In genomic region chr10:74322565-74322964, GRCh38 we compare ENCODE assay signal across 19 cellular contexts.
DNase-seq lines count a peak whose midpoint lies in the region; ATAC-seq and TF ChIP-seq lines count a peak whose summit lies in the region.
"Had no signal": no experiment of that assay in that cellular context is flagged by ENCODE, and none has a peak within 500 bp of the region (broad histone marks: within the 10 kb centered on the region; RNA-seq: fewer than 3 reads in every experiment).

No MANE protein-coding gene starts in this region.

- H3K79me1 ChIP-seq in mesenchymal stem cell (replicated peaks; ENCODE audit: low read length, poor library complexity, severe bottlenecking): peaks cover 11% of the 10 kb centered on the region

- H4K8ac ChIP-seq in mesenchymal stem cell (ENCODE audit: low read length): no peak overlapping the region

- no peak overlapping the region for H3K4ac ChIP-seq in mesenchymal stem cell (ENCODE audit: low read depth in 1 of 2, low read length in 2 of 2)

- no peak overlapping the region for H2AFZ ChIP-seq in mesenchymal stem cell (ENCODE audit: low read depth, low read length)

- H3K9me3 ChIP-seq in mesenchymal stem cell (ENCODE audit: control insufficient read depth, low read length): peaks cover 19% of the 10 kb centered on the region

- DNase-seq in activated T-cell treated with anti-CD3 and anti-CD28 coated beads, Interleukin-2, amount 50 U/mL, for 72 hours: no peak
- DNase-seq in activated T-cell treated with anti-CD3 and anti-CD28 coated beads for 4 hours (no peak), chondrocyte (ENCODE audit: low spot score) (no peak), midbrain (lab: John Stamatoyannopoulos, UW) (no peak), Right ventricle myocardium superior (no peak), mesenchymal stem cell (no peak)
- DNase-seq in stimulated activated naive CD8-positive, alpha-beta T cell treated with anti-CD3 and anti-CD28 coated beads, Interleukin-15, amount 100 ng/mL, for 72 hours: no peak
- no peak for DNase-seq in stimulated activated naive CD8-positive, alpha-beta T cell treated with anti-CD3 and anti-CD28 coated beads, Interleukin-15, Interleukin-2, amounts not matched to agents 100 U/mL and 50 U/mL, for 24 hours
- DNase-seq: AML-193; CD4-positive, alpha-beta T cell; DMS153; DMS79; GDM1; GOT3; H7 had no signal

- H3K23ac ChIP-seq in mesenchymal stem cell (ENCODE audit: low read length in 2 of 2): no peak overlapping the region

- no peak for TF ChIP-seq CTCF in chondrocyte (IDR thresholded peaks at IDR 0.05)

- H3K36me3 Mint-ChIP-seq in activated T-cell treated with anti-CD3 and anti-CD28 coated beads, Interleukin-2, amount 50 U/mL, for 72 hours (ENCODE audit: insufficient read depth in 2 of 2): peaks cover 11 to 47% of the 10 kb centered on the region in 2 donors
- peaks cover 10% of the 10 kb centered on the region for H3K36me3 Mint-ChIP-seq in chondrocyte (ENCODE audit: low read depth)

- peaks cover 3 to 28% of the 10 kb centered on the region in 2 experiments for H3K36me3 ChIP-seq in mesenchymal stem cell (ENCODE audit: control insufficient read depth in 1 of 2, insufficient read depth in 2 of 2, low read depth in 1 of 2, low read length in 2 of 2)

- H3K27me3 ChIP-seq in mesenchymal stem cell (ENCODE audit: control insufficient read depth in 1 of 2, insufficient read depth in 1 of 2, low read length in 2 of 2): no peaks in the 10 kb centered on the region

- no peak overlapping the region for H2BK12ac ChIP-seq in mesenchymal stem cell (ENCODE audit: low read length in 2 of 2)

- H4K91ac ChIP-seq in mesenchymal stem cell (ENCODE audit: low read length): no peak overlapping the region

- no peaks in the 10 kb centered on the region for H3K27me3 Mint-ChIP-seq in activated T-cell treated with anti-CD3 and anti-CD28 coated beads, Interleukin-2, amount 50 U/mL, for 72 hours (ENCODE audit: low read depth)
- H3K27me3 Mint-ChIP-seq in stimulated activated naive CD8-positive, alpha-beta T cell treated with anti-CD3 and anti-CD28 coated beads, Interleukin-15, amount 100 ng/mL, for 72 hours: no peaks in the 10 kb centered on the region
- H3K27me3 Mint-ChIP-seq in chondrocyte (ENCODE audit: low read depth): no peaks in the 10 kb centered on the region
- H3K27me3 Mint-ChIP-seq: CD4-positive, alpha-beta T cell had no signal

- H3K14ac ChIP-seq in mesenchymal stem cell (ENCODE audit: low read length in 2 of 2): no peak overlapping the region

- peak overlapping the region; percentile 78 for H3K27ac Mint-ChIP-seq in activated T-cell treated with anti-CD3 and anti-CD28 coated beads, Interleukin-2, amount 50 U/mL, for 72 hours
- peak overlapping the region; percentile 3 to 92 for H3K27ac Mint-ChIP-seq in stimulated activated naive CD8-positive, alpha-beta T cell treated with anti-CD3 and anti-CD28 coated beads, Interleukin-15, amount 100 ng/mL, for 72 hours
- peak overlapping the region; percentile 54 for H3K27ac Mint-ChIP-seq in chondrocyte (ENCODE audit: unreplicated experiment)
- H3K27ac Mint-ChIP-seq: CD4-positive, alpha-beta T cell had no signal

- peaks cover 3 to 5% of the 10 kb centered on the region in 2 donors for H3K9me3 Mint-ChIP-seq in activated T-cell treated with anti-CD3 and anti-CD28 coated beads, Interleukin-2, amount 50 U/mL, for 72 hours
- H3K9me3 Mint-ChIP-seq in stimulated activated naive CD8-positive, alpha-beta T cell treated with anti-CD3 and anti-CD28 coated beads, Interleukin-15, amount 100 ng/mL, for 72 hours: peaks cover 7 to 18% of the 10 kb centered on the region in 2 donors
- H3K9me3 Mint-ChIP-seq in chondrocyte (ENCODE audit: low read depth): peaks cover 11% of the 10 kb centered on the region

- H3K4me1 ChIP-seq in mesenchymal stem cell (ENCODE audit: control insufficient read depth, insufficient read depth, low read depth, low read length): no peaks in the 10 kb centered on the region
- H3K4me1 ChIP-seq: A549 had no signal

- no peak overlapping the region for H3K9ac ChIP-seq in mesenchymal stem cell (ENCODE audit: low read length)

- H2BK120ac ChIP-seq in mesenchymal stem cell (ENCODE audit: low read depth, low read length): no peak overlapping the region

- H2BK5ac ChIP-seq in mesenchymal stem cell (ENCODE audit: low read depth, low read length, poor library complexity, severe bottlenecking): no peak overlapping the region

- intact Hi-C loops in Right ventricle myocardium superior (cut with DNase I): no loop called here

- H2BK15ac ChIP-seq in mesenchymal stem cell (ENCODE audit: low read depth, poor library complexity, severe bottlenecking): no peak overlapping the region

- H3K4me3 Mint-ChIP-seq in activated T-cell treated with anti-CD3 and anti-CD28 coated beads, Interleukin-2, amount 50 U/mL, for 72 hours: no peak overlapping the region
- no peak overlapping the region for H3K4me3 Mint-ChIP-seq in stimulated activated naive CD8-positive, alpha-beta T cell treated with anti-CD3 and anti-CD28 coated beads, Interleukin-15, amount 100 ng/mL, for 72 hours
- H3K4me3 Mint-ChIP-seq in chondrocyte (ENCODE audit: unreplicated experiment): no peak overlapping the region
- H3K4me3 Mint-ChIP-seq: CD4-positive, alpha-beta T cell had no signal

- peaks cover 8% of the 10 kb centered on the region for H3K4me1 Mint-ChIP-seq in activated T-cell treated with anti-CD3 and anti-CD28 coated beads, Interleukin-2, amount 50 U/mL, for 72 hours (ENCODE audit: low read depth)
- H3K4me1 Mint-ChIP-seq in stimulated activated naive CD8-positive, alpha-beta T cell treated with anti-CD3 and anti-CD28 coated beads, Interleukin-15, amount 100 ng/mL, for 72 hours: no peaks in the 10 kb centered on the region
- peaks cover 7% of the 10 kb centered on the region for H3K4me1 Mint-ChIP-seq in chondrocyte (ENCODE audit: low read depth)

- H3K18ac ChIP-seq in mesenchymal stem cell (ENCODE audit: low read depth in 1 of 2, low read length in 2 of 2): no peak overlapping the region

- no peak overlapping the region for H3K27ac ChIP-seq in mesenchymal stem cell (ENCODE audit: low read length, poor library complexity, severe bottlenecking)
- H3K27ac ChIP-seq: 22Rv1, A549, C4-2B had no signal

- no peak overlapping the region for H3K4me3 ChIP-seq in mesenchymal stem cell (ENCODE audit: insufficient read depth in 1 of 2, low read depth in 1 of 2, low read length in 2 of 2)
- H3K4me3 ChIP-seq: A549 had no signal

- H2AK5ac ChIP-seq in mesenchymal stem cell (ENCODE audit: low read length, severe bottlenecking): no peak overlapping the region

- ATAC-seq in activated T-cell treated with anti-CD3 and anti-CD28 coated beads, Interleukin-2, amount 50 U/mL, for 72 hours (replicated peaks in 1 of 2): no peak
- no peak for ATAC-seq in stimulated activated naive CD8-positive, alpha-beta T cell treated with anti-CD3 and anti-CD28 coated beads, Interleukin-15, amount 100 ng/mL, for 72 hours
- no peak for ATAC-seq in stimulated activated naive CD8-positive, alpha-beta T cell treated with anti-CD3 and anti-CD28 coated beads, Interleukin-15, Interleukin-2, amounts not matched to agents 100 U/mL and 50 U/mL, for 24 hours
- ATAC-seq in Right ventricle myocardium superior (ENCODE audit: poor library complexity): no peak
- ATAC-seq: A549, HCT116 had no signal

- H3K4me2 ChIP-seq in mesenchymal stem cell (ENCODE audit: low read length, poor library complexity, severe bottlenecking): no peak overlapping the region
- H3K4me2 ChIP-seq: A549 had no signal
